Comparison of ENCODE assay signal across 16 cellular contexts in the genomic region with DNA sequence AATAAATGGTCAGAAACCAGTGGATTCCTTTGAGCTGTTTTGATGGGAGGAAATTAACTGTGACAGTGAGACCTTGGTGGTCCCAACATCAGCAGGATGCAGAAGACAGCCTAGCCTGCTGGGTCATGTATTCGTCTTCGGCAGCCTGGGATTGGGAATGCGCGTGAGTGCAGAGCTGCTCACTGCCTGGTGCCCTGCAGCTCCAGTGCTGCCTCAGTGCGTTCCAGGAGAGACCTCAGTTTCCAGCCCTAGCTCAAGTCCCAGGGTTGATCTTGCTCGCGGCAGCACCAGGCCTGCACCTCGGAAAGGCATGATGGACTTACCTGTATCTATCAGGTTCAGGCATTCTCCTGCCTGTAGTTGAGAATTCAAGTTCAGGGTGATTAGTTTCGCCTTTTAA.
DNase-seq lines count a peak whose midpoint lies in the region; FAIRE-seq and TF ChIP-seq lines count a peak whose summit lies in the region.
"Had no signal": no experiment of that assay in that cellular context is flagged by ENCODE, and none has a peak within 500 bp of the region (broad histone marks: within the 10 kb centered on the region; RNA-seq: fewer than 3 reads in every experiment).

No MANE protein-coding gene starts in this region.

- CTCF ChIA-PET in activated CD4-positive, alpha-beta memory T cell treated with anti-CD3 and anti-CD28 coated beads, Interleukin-2, amount 10 ng/mL, durations not matched to agents 7 days and 5 days (lab: Charles Lee): interaction anchor here (0.9 to 1.5 kb wide), 2 partner anchors 8 to 16 kb away, joined by 3 to 7 read pairs; no protein-coding TSS in a partner anchor
- CTCF ChIA-PET in activated CD4-positive, alpha-beta memory T cell treated with anti-CD3 and anti-CD28 coated beads for 36 hours (lab: Charles Lee): interaction anchor here (0.7 kb wide), 1 partner anchor 112 kb away, joined by 3 read pairs; no protein-coding TSS in a partner anchor
- CTCF ChIA-PET in H1 (lab: Charles Lee; ENCODE audit: partially characterized antibody): interaction anchor here (0.6 to 2.8 kb wide), 10 partner anchors 10 to 178 kb away, joined by 3 to 12 read pairs (median 4); no protein-coding TSS in a partner anchor

- H2BK120ac ChIP-seq in H1 (replicated peaks; ENCODE audit: low read depth, low read length): no peak overlapping the region

- no peak overlapping the region for H3K14ac ChIP-seq in H1 (ENCODE audit: insufficient read length)

- POLR2A ChIA-PET in activated CD4-positive, alpha-beta memory T cell treated with anti-CD3 and anti-CD28 coated beads, Interleukin-2, amount 10 ng/mL, durations not matched to agents 7 days and 5 days (lab: Charles Lee): interaction anchor here (1.3 to 1.9 kb wide), 3 partner anchors 8 to 115 kb away, joined by 3 to 9 read pairs (median 7); no protein-coding TSS in a partner anchor
- POLR2A ChIA-PET in activated CD4-positive, alpha-beta memory T cell treated with anti-CD3 and anti-CD28 coated beads for 36 hours (lab: Charles Lee): no interaction called here
- POLR2A ChIA-PET in H1 (lab: Charles Lee; ENCODE audit: partially characterized antibody): no interaction called here

- peak overlapping the region; percentile 81 for H3K27ac Mint-ChIP-seq in activated CD4-positive, alpha-beta memory T cell treated with anti-CD3 and anti-CD28 coated beads, Interleukin-2, amount 10 ng/mL, durations not matched to agents 7 days and 5 days
- no peak overlapping the region for H3K27ac Mint-ChIP-seq in activated CD4-positive, alpha-beta memory T cell treated with anti-CD3 and anti-CD28 coated beads for 36 hours
- H3K27ac Mint-ChIP-seq in endodermal cell: no peak overlapping the region
- H3K27ac Mint-ChIP-seq: IgD-negative memory B cell had no signal

- H3K79me2 ChIP-seq in H1 (ENCODE audit: control insufficient read depth in 1 of 2, insufficient read depth in 2 of 2, low read length in 2 of 2) (no peaks in the 10 kb centered on the region), osteoblast (ENCODE audit: insufficient read depth, low read length) (peaks cover 43% of the 10 kb centered on the region)

- peak overlapping the region; percentile 51 for H3K4me3 ChIP-seq in NB4 (ENCODE audit: low read depth, low read length)
- no peak overlapping the region for H3K4me3 ChIP-seq in H1 (ENCODE audit: extremely low read depth in 1 of 4, insufficient read depth in 2 of 4, low read depth in 3 of 4, low read length in 4 of 4)
- H3K4me3 ChIP-seq in osteoblast (ENCODE audit: insufficient read depth, low read length): no peak overlapping the region
- no peak overlapping the region for H3K4me3 ChIP-seq in endodermal cell (ENCODE audit: low read length)
- H3K4me3 ChIP-seq: hepatocyte had no signal

- H3K9me3 ChIP-seq in H1 (ENCODE audit: insufficient read depth in 2 of 2, low read depth in 1 of 2, low read length in 1 of 2): no peaks in the 10 kb centered on the region
- no peaks in the 10 kb centered on the region for H3K9me3 ChIP-seq in osteoblast (ENCODE audit: low read depth, low read length)
- peaks cover 6% of the 10 kb centered on the region for H3K9me3 ChIP-seq in endodermal cell (ENCODE audit: control insufficient read depth, low read length)

- H3K36me3 ChIP-seq in H1 (ENCODE audit: control insufficient read depth in 2 of 4, insufficient read depth in 4 of 4, low read length in 3 of 4) (no peaks in the 10 kb centered on the region), osteoblast (ENCODE audit: insufficient read depth, low read length) (no peaks in the 10 kb centered on the region), endodermal cell (ENCODE audit: control insufficient read depth, insufficient read depth, low read length) (no peaks in the 10 kb centered on the region)

- H2AFZ ChIP-seq in H1 (ENCODE audit: low read length) (no peak overlapping the region), osteoblast (ENCODE audit: low read length) (no peak overlapping the region)
- H2AFZ ChIP-seq: hepatocyte had no signal

- no peak overlapping the region for H3K4ac ChIP-seq in H1 (replicated peaks; ENCODE audit: insufficient read length, low read depth, low read length)

- H3K27me3 ChIP-seq in H1 (replicated peaks in 1 of 4; ENCODE audit: control insufficient read depth in 3 of 4, extremely low read depth in 1 of 4, insufficient read depth in 3 of 4, low read length in 3 of 4) (no peaks in the 10 kb centered on the region), osteoblast (ENCODE audit: insufficient read depth, low read length) (no peaks in the 10 kb centered on the region), endodermal cell (ENCODE audit: control insufficient read depth, insufficient read depth, low read length, poor library complexity, severe bottlenecking) (no peaks in the 10 kb centered on the region)
- H3K27me3 ChIP-seq: dorsolateral prefrontal cortex, hepatocyte had no signal

- H3K18ac ChIP-seq in H1 (ENCODE audit: extremely low read depth, low read length): peak overlapping the region; percentile 66; the same call in 1 of the 2 replicates

- no peak for DNase-seq in activated CD4-positive, alpha-beta memory T cell treated with anti-CD3 and anti-CD28 coated beads, Interleukin-2, amount 10 ng/mL, durations not matched to agents 7 days and 5 days
- no peak for DNase-seq in activated CD4-positive, alpha-beta memory T cell treated with anti-CD3 and anti-CD28 coated beads for 36 hours
- DNase-seq in NB4 (ENCODE audit: low read depth) (no peak), H1 (ENCODE audit: low read depth in 1 of 2, low spot score in 2 of 2) (no peak), osteoblast (ENCODE audit: insufficient read length, low spot score, missing footprints) (no peak), NOMO-1 treated with dmso at 0.1 percent for 144 hours (lab: John Stamatoyannopoulos, UW; ENCODE audit: unreplicated experiment) (no peak), NCI-H82 treated with DMSO at 0.1 percent for 48 hours (lab: John Stamatoyannopoulos, UW; ENCODE audit: unreplicated experiment) (no peak), endodermal cell (no peak)
- DNase-seq: activated effector memory CD4-positive, alpha-beta T cell treated with anti-CD3 and anti-CD28 coated beads, Interleukin-2, amount 50 U/mL, for 16 hours; NCI-H1105; NCI-H748 treated with DMSO at 0.1 percent for 48 hours had no signal

- no peak overlapping the region for H3K4me2 ChIP-seq in H1 (ENCODE audit: insufficient read depth in 1 of 2, low read depth in 2 of 2, low read length in 2 of 2)
- H3K4me2 ChIP-seq in osteoblast (ENCODE audit: insufficient read depth, low read length): peak overlapping the region; percentile 80

- no peaks in the 10 kb centered on the region for H3K9me3 Mint-ChIP-seq in activated CD4-positive, alpha-beta memory T cell treated with anti-CD3 and anti-CD28 coated beads, Interleukin-2, amount 10 ng/mL, durations not matched to agents 7 days and 5 days
- H3K9me3 Mint-ChIP-seq in activated CD4-positive, alpha-beta memory T cell treated with anti-CD3 and anti-CD28 coated beads for 36 hours: no peaks in the 10 kb centered on the region
- H3K9me3 Mint-ChIP-seq in endodermal cell: no peaks in the 10 kb centered on the region
- H3K9me3 Mint-ChIP-seq: IgD-negative memory B cell; stimulated activated naive B cell treated with anti-CD40 and anti-IgM and Interleukin-4, amounts not matched to agents 10 μg/mL and 1 μg/mL and 100 μg/mL, for 72 hours had no signal

- H3K4me1 ChIP-seq in H1 (replicated peaks in 1 of 4; ENCODE audit: control insufficient read depth in 3 of 4, insufficient read depth in 4 of 4, low read length in 3 of 4) (peaks cover 0 to 9% (median 4%) of the 10 kb centered on the region in 4 experiments; a peak in 3 of 7 replicates), osteoblast (ENCODE audit: insufficient read depth, low read length) (peaks cover 75% of the 10 kb centered on the region), endodermal cell (ENCODE audit: control insufficient read depth, insufficient read depth, low read length) (peaks cover 5% of the 10 kb centered on the region)

- no peak overlapping the region for H4K91ac ChIP-seq in H1 (replicated peaks; ENCODE audit: insufficient read length, low read length)

- no peak overlapping the region for H4K8ac ChIP-seq in H1 (ENCODE audit: extremely low read depth, insufficient read depth, low read length)

- H2BK20ac ChIP-seq in H1 (ENCODE audit: low read length): peak overlapping the region; percentile 36; the same call in 1 of the 2 replicates

- peak overlapping the region; percentile 75; the same call in 1 of the 2 replicates for H2BK5ac ChIP-seq in H1 (ENCODE audit: low read depth, low read length)

- H3K27me3 Mint-ChIP-seq in activated CD4-positive, alpha-beta memory T cell treated with anti-CD3 and anti-CD28 coated beads, Interleukin-2, amount 10 ng/mL, durations not matched to agents 7 days and 5 days: peaks cover 65% of the 10 kb centered on the region
- H3K27me3 Mint-ChIP-seq in activated CD4-positive, alpha-beta memory T cell treated with anti-CD3 and anti-CD28 coated beads for 36 hours: peaks cover 13% of the 10 kb centered on the region
- no peaks in the 10 kb centered on the region for H3K27me3 Mint-ChIP-seq in endodermal cell (ENCODE audit: insufficient read depth)

- no peak overlapping the region for H3K4me3 Mint-ChIP-seq in activated CD4-positive, alpha-beta memory T cell treated with anti-CD3 and anti-CD28 coated beads, Interleukin-2, amount 10 ng/mL, durations not matched to agents 7 days and 5 days
- no peak overlapping the region for H3K4me3 Mint-ChIP-seq in activated CD4-positive, alpha-beta memory T cell treated with anti-CD3 and anti-CD28 coated beads for 36 hours
- no peak overlapping the region for H3K4me3 Mint-ChIP-seq in endodermal cell

- intact Hi-C loops in activated CD4-positive, alpha-beta memory T cell treated with anti-CD3 and anti-CD28 coated beads for 36 hours (cut with micrococcal nuclease): loop anchor here (2.0 kb wide), 1 partner anchor 16 kb away; no protein-coding TSS in a partner anchor

- peaks cover 6% of the 10 kb centered on the region for H3K36me3 Mint-ChIP-seq in activated CD4-positive, alpha-beta memory T cell treated with anti-CD3 and anti-CD28 coated beads, Interleukin-2, amount 10 ng/mL, durations not matched to agents 7 days and 5 days (ENCODE audit: low read depth)
- H3K36me3 Mint-ChIP-seq in activated CD4-positive, alpha-beta memory T cell treated with anti-CD3 and anti-CD28 coated beads for 36 hours: no peaks in the 10 kb centered on the region
- H3K36me3 Mint-ChIP-seq in endodermal cell (ENCODE audit: low read depth): no peaks in the 10 kb centered on the region
- H3K36me3 Mint-ChIP-seq: stimulated activated naive B cell treated with anti-CD40 and anti-IgM and Interleukin-4, amounts not matched to agents 10 μg/mL and 1 μg/mL and 100 μg/mL, for 72 hours had no signal

- H3K23ac ChIP-seq in H1 (ENCODE audit: insufficient read length): no peak overlapping the region

- peaks cover 59% of the 10 kb centered on the region for H3K4me1 Mint-ChIP-seq in activated CD4-positive, alpha-beta memory T cell treated with anti-CD3 and anti-CD28 coated beads, Interleukin-2, amount 10 ng/mL, durations not matched to agents 7 days and 5 days
- H3K4me1 Mint-ChIP-seq in activated CD4-positive, alpha-beta memory T cell treated with anti-CD3 and anti-CD28 coated beads for 36 hours (ENCODE audit: low read depth): peaks cover 21% of the 10 kb centered on the region
- peaks cover 19% of the 10 kb centered on the region for H3K4me1 Mint-ChIP-seq in endodermal cell

- H3K9ac ChIP-seq in H1 (replicated peaks in 1 of 4; ENCODE audit: extremely low read depth in 1 of 4, low read depth in 3 of 4, low read length in 3 of 4) (no peak overlapping the region), endodermal cell (ENCODE audit: extremely low read depth, low read length, poor library complexity, severe bottlenecking) (no peak overlapping the region)

- H2BK15ac ChIP-seq in H1 (ENCODE audit: low read length): no peak overlapping the region

- no peak for TF ChIP-seq EP300 in H1 (IDR thresholded peaks at IDR 0.05; ENCODE audit: borderline replicate concordance in 1 of 2, low read depth in 2 of 2, low read length in 2 of 2)

- H4K20me1 ChIP-seq in H1 (replicated peaks in 1 of 2; ENCODE audit: control insufficient read depth in 1 of 2, insufficient read depth in 2 of 2, low read length in 2 of 2) (no peaks in the 10 kb centered on the region), osteoblast (ENCODE audit: insufficient read depth, low read length) (no peaks in the 10 kb centered on the region)

- no peak overlapping the region for H3K27ac ChIP-seq in H1 (ENCODE audit: low read depth, low read length)
- H3K27ac ChIP-seq in osteoblast (ENCODE audit: low read depth, low read length): peak overlapping the region; percentile 93
- no peak overlapping the region for H3K27ac ChIP-seq in endodermal cell (ENCODE audit: low read depth, low read length)
- H3K27ac ChIP-seq: hepatocyte, VCaP had no signal

- TF ChIP-seq POLR2A in NB4 (IDR thresholded peaks at IDR 0.05; ENCODE audit: extremely low read depth, insufficient read length): no peak
- TF ChIP-seq POLR2A in H1 (IDR thresholded peaks at IDR 0.05; ENCODE audit: control extremely low read depth in 1 of 2, low read depth in 2 of 2, low read length in 2 of 2): no peak

- TF ChIP-seq CTCF in NB4 (IDR thresholded peaks at IDR 0.05; ENCODE audit: low read depth, low read length) (no peak), H1 (IDR thresholded peaks at IDR 0.05; ENCODE audit: control extremely low read depth in 1 of 3, insufficient read depth in 1 of 3, low read depth in 1 of 3, low read length in 3 of 3) (no peak), osteoblast (IDR thresholded peaks at IDR 0.05; ENCODE audit: extremely low read depth, low read depth, low read length) (no peak), endodermal cell (conservative IDR thresholded peaks at IDR 0.05) (no peak)

- no peaks in the 10 kb centered on the region for H3K79me1 ChIP-seq in H1 (ENCODE audit: low read depth, low read length)

- H3K56ac ChIP-seq in H1 (replicated peaks; ENCODE audit: insufficient read length, low read depth, low read length): no peak overlapping the region

- TF ChIP-seq RAD21 in H1 (IDR thresholded peaks at IDR 0.05 in 1 of 2, conservative IDR thresholded peaks at IDR 0.05 in 1 of 2; ENCODE audit: low read depth in 2 of 2, low read length in 2 of 2): no peak

- peak overlapping the region; percentile 76; the same call in 1 of the 2 replicates for H2AK5ac ChIP-seq in H1 (ENCODE audit: low read depth, low read length)

- no peak overlapping the region for H4K5ac ChIP-seq in H1 (ENCODE audit: insufficient read length, low read depth, low read length)

- peak overlapping the region; percentile 61; the same call in 1 of the 2 replicates for H2BK12ac ChIP-seq in H1 (ENCODE audit: low read depth, low read length)

- no peak for FAIRE-seq in H1 (lab: Jason Lieb, UNC)

- no peaks in the 10 kb centered on the region; the same call in 1 of the 2 replicates for H3K23me2 ChIP-seq in H1 (ENCODE audit: low read depth, low read length)

- 91% methylated on average over 9 of the region's 9 CpGs; no CpG with 5 or more reads in 1 of the 2 experiments for whole genome bisulfite sequencing in H1 (ENCODE audit: extremely low coverage in 1 of 2, insufficient coverage in 1 of 2, insufficient read length in 1 of 2, insufficient replicate concordance in 2 of 2, low coverage in 1 of 2, low lambda C conversion rate in 2 of 2, missing lambda C conversion rate in 1 of 2), 2 experiments
- 85 to 86% methylated on average over 3 to 9 of the region's 9 CpGs for WGBS in endodermal cell (ENCODE audit: insufficient coverage in 1 of 2, insufficient read length in 1 of 2), 2 experiments
